In the genomic region with DNA sequence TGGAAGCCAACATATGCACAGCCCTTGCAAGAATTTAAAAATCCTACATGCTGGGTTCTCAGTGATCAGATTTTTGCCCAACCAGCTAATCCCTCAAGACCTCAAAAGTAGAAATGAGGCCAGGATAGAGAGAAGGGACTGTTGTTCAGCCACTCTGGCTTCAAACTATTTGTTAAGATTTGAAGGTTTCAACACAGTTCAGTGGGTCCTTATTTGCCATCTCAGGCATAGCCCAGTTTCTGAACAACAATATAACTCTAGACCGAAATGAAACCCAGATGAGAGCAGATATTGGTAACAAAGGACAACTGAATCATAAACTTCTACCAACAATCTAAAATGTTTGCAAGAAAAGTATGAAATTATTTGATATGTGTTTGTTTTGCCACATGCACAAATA, we compare ENCODE assay signal across 28 cellular contexts.
"Had no signal": no experiment of that assay in that cellular context is flagged by ENCODE, and none has a peak within 500 bp of the region (broad histone marks: within the 10 kb centered on the region; RNA-seq: fewer than 3 reads in every experiment).

No MANE protein-coding gene starts in this region.

- H3K36me3 ChIP-seq: ascending aorta, gastrocnemius medialis, lower lobe of right lung, tibial artery, upper lobe of right lung had no signal

- H3K4me3 ChIP-seq: ascending aorta, gastrocnemius medialis, hepatocyte, lower lobe of right lung, smooth muscle cell, tibial artery, upper lobe of right lung had no signal

- H3K9me3 ChIP-seq: ascending aorta, gastrocnemius medialis, lower lobe of right lung, tibial artery, upper lobe of right lung had no signal

- H3K27me3 ChIP-seq: ascending aorta, gastrocnemius medialis, hepatocyte, tibial artery, upper lobe of right lung had no signal

- DNase-seq: activated CD4-positive, alpha-beta T cell treated with anti-CD3 and anti-CD28 coated beads for 4 hours; activated CD4-positive, alpha-beta T cell treated with anti-CD3 and anti-CD28 coated beads, Interleukin-2, amount 50 U/mL, for 4 hours; activated effector memory CD4-positive, alpha-beta T cell treated with Interleukin-2 at 50 U/mL for 16 hours; activated naive CD4-positive, alpha-beta T cell treated with anti-CD3 and anti-CD28 coated beads, Interleukin-2, amount 10 ng/mL, durations not matched to agents 7 days and 5 days; activated naive CD8-positive, alpha-beta T cell treated with anti-CD3 and anti-CD28 coated beads, Interleukin-2, amount 10 ng/mL, durations not matched to agents 7 days and 5 days; activated T-cell treated with anti-CD3 and anti-CD28 coated beads for 4 hours; activated T-cell treated with anti-CD3 and anti-CD28 coated beads, Interleukin-2, amount 50 U/mL, for 72 hours; dermis blood vessel endothelial cell; effector CD8-positive, alpha-beta T cell; gastrocnemius medialis; glutamatergic neuron; left colon; lower lobe of right lung; mesenchymal stem cell; naive thymus-derived CD8-positive, alpha-beta T cell; retina; stimulated activated CD4-positive, alpha-beta T cell treated with anti-CD3 and anti-CD28 coated beads, Interleukin-1b, Interleukin-23, amount 100 ng/mL, for 48 hours; stimulated activated CD4-positive, alpha-beta T cell treated with anti-CD3 and anti-CD28 coated beads, Interleukin-4, amount 100 ng/mL, for 4 hours; stimulated activated CD8-positive, alpha-beta memory T cell treated with anti-CD3 and anti-CD28 coated beads, Interleukin-4, amount 100 ng/mL, for 48 hours; stimulated activated naive CD8-positive, alpha-beta T cell treated with anti-CD3 and anti-CD28 coated beads, Interleukin-15, amount 100 ng/mL, for 72 hours; substantia nigra; T-cell; tibial artery; upper lobe of right lung had no signal

- H3K4me1 ChIP-seq: lower lobe of right lung, upper lobe of right lung had no signal

- H3K27ac ChIP-seq: ascending aorta, lower lobe of right lung, upper lobe of right lung had no signal

- ATAC-seq: activated T-cell treated with anti-CD3 and anti-CD28 coated beads, Interleukin-2, amount 50 U/mL, for 72 hours; gastrocnemius medialis; left colon; lower lobe of right lung; naive thymus-derived CD8-positive, alpha-beta T cell; stimulated activated memory B cell treated with anti-CD40 and anti-IgM and Interleukin-4, amounts not matched to agents 10 μg/mL and 1 μg/mL and 100 μg/mL, for 72 hours; stimulated activated naive CD8-positive, alpha-beta T cell treated with anti-CD3 and anti-CD28 coated beads, Interleukin-15, amount 100 ng/mL, for 72 hours; T-cell; upper lobe of right lung had no signal
